8 cellular contexts compared by ENCODE assay signal in genomic region chr9:117704024-117704575, GRCh38.
DNase-seq lines count a peak whose midpoint lies in the region; ATAC-seq and TF ChIP-seq lines count a peak whose summit lies in the region.

Gene TLR4 (plus strand): TSS chr9:117704403. CDS start chr9:117704473, 70 bp downstream.

- H3K4me3 ChIP-seq in BLaER1 (no peak within 1 kb of the TSS), parathyroid adenoma (ENCODE audit: low read depth, low read length) (peak within 1 kb of the TSS; percentile 42)

- H3K27me3 ChIP-seq in BLaER1 (no peaks in the 10 kb centered on the region), parathyroid adenoma (ENCODE audit: control insufficient read depth, insufficient read depth, low read length) (no peaks in the 10 kb centered on the region)

- ATAC-seq in GM19438 (IDR thresholded peaks at IDR 0.05; ENCODE audit: low read depth, unreplicated experiment) (peak; percentile 100), HG03469 (IDR thresholded peaks at IDR 0.05; ENCODE audit: unreplicated experiment) (peak; percentile 94)

- H4K20me1 ChIP-seq in BLaER1: no peaks in the 10 kb centered on the region

- H3K4me2 ChIP-seq in BLaER1 (peak within 1 kb of the TSS; percentile 66), parathyroid adenoma (ENCODE audit: low read length) (peak within 1 kb of the TSS; percentile 32)

- H3K36me3 ChIP-seq in BLaER1 (no peaks in the 10 kb centered on the region), parathyroid adenoma (ENCODE audit: control insufficient read depth, insufficient read depth, low read length) (no peaks in the 10 kb centered on the region)

- no peaks in the 10 kb centered on the region for H3K9me3 ChIP-seq in BLaER1
- no peaks in the 10 kb centered on the region for H3K9me3 ChIP-seq in parathyroid adenoma (ENCODE audit: control insufficient read depth, low read length)

- peak within 1 kb of the TSS; percentile 53 for H2AFZ ChIP-seq in parathyroid adenoma

- H3K4me1 ChIP-seq in BLaER1 (peaks cover 16% of the 10 kb centered on the region), parathyroid adenoma (no peaks in the 10 kb centered on the region)

- H3K79me2 ChIP-seq in parathyroid adenoma: no peaks in the 10 kb centered on the region

- H3K27ac ChIP-seq in BLaER1 (peak within 1 kb of the TSS; percentile 45), parathyroid adenoma (peak within 1 kb of the TSS; percentile 69)

- H3K9ac ChIP-seq in BLaER1 (peak within 1 kb of the TSS; percentile 34; the same call in 1 of the 2 replicates), parathyroid adenoma (no peak within 1 kb of the TSS)

- no peak for TF ChIP-seq CTCF in parathyroid adenoma (IDR thresholded peaks at IDR 0.05)

- DNase-seq in UCSD-AML1 (lab: John Stamatoyannopoulos, UW; ENCODE audit: unreplicated experiment) (peak; percentile 7), glomerular visceral epithelial cell (ENCODE audit: extremely low spot score) (peak; percentile 34), NCI-H1436 (lab: John Stamatoyannopoulos, UW) (no peak), NCI-H1417 treated with DMSO at 0.1 percent for 48 hours (lab: John Stamatoyannopoulos, UW) (no peak)

Comparison
In these comparisons a context has a peak if more than half of its experiments do, and no peak if none do; other contexts are left out.
1. DNase-seq: peak in UCSD-AML1 (single experiment) and glomerular visceral epithelial cell (single experiment); none in NCI-H1436 (single experiment) and NCI-H1417 treated with DMSO at 0.1 percent for 48 hours (single experiment).